24 cellular contexts compared by ENCODE assay signal in the genomic region with DNA sequence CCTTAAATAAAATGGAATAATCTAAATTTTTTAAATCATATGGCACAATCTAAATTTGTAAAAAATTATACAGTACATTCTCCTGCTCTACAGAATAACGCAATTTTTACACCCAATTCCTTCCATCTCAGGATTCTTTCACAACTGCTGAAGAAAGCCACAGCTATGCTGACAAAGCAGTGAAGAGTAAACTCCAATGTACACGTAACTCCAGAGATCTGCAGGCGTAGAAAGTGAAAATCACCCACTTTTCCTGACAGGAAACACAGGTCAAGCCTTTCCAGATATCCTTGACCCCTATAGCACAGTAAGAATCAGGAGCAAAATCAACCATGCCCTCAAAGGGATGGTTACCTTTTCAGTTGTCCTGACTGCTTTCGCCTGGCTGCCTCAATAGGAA. TPM values are rescaled to one million over a fixed set of nuclear protein-coding genes. Genes with fewer than 3 reads are reported as not detected.
"Had no signal": no experiment of that assay in that cellular context is flagged by ENCODE, and none has a peak within 500 bp of the region (broad histone marks: within the 10 kb centered on the region; RNA-seq: fewer than 3 reads in every experiment).

No MANE protein-coding gene starts in this region.

- DNase-seq: activated CD4-positive, alpha-beta T cell treated with anti-CD3 and anti-CD28 coated beads, Interleukin-2, amount 50 U/mL, for 1 hour; activated CD8-positive, alpha-beta memory T cell treated with anti-CD3 and anti-CD28 coated beads, Interleukin-2, amount 50 U/mL, for 4 hours; activated effector memory CD4-positive, alpha-beta T cell treated with Interleukin-2 at 50 U/mL for 16 hours; activated naive CD4-positive, alpha-beta T cell treated with anti-CD3 and anti-CD28 coated beads, Interleukin-2, amount 10 ng/mL, durations not matched to agents 7 days and 5 days; activated naive CD8-positive, alpha-beta T cell treated with anti-CD3 and anti-CD28 coated beads, Interleukin-2, amount 50 U/mL, for 24 hours; activated T-cell treated with anti-CD3 and anti-CD28 coated beads, Interleukin-2, amount 50 U/mL, for 4 hours; aorta; effector memory CD8-positive, alpha-beta T cell; foreskin fibroblast; glutamatergic neuron; hypothalamus; left ventricle myocardium inferior; mucosa of descending colon; naive B cell; ovary; sigmoid colon; spleen; stimulated activated CD4-positive, alpha-beta T cell treated with anti-CD3 and anti-CD28 coated beads, Interleukin-4, amount 100 ng/mL, for 4 hours; T1000; upper lobe of right lung had no signal

- H3K4me1 ChIP-seq: breast epithelium, spleen, upper lobe of right lung had no signal

- H3K9me3 ChIP-seq: breast epithelium, left ventricle myocardium inferior, mucosa of descending colon, ovary, sigmoid colon, thoracic aorta, upper lobe of right lung had no signal

- H3K36me3 ChIP-seq: breast epithelium, left ventricle myocardium inferior, ovary, spleen, thoracic aorta, upper lobe of right lung had no signal

- H3K27ac ChIP-seq: breast epithelium, left ventricle myocardium inferior, ovary, sigmoid colon, thoracic aorta, upper lobe of right lung had no signal

- H3K4me3 ChIP-seq: breast epithelium, left ventricle myocardium inferior, mucosa of descending colon, ovary, sigmoid colon, thoracic aorta, upper lobe of right lung had no signal

- H3K27me3 ChIP-seq: breast epithelium, ovary, sigmoid colon, spleen, upper lobe of right lung had no signal

- ATAC-seq: activated naive CD8-positive, alpha-beta T cell treated with anti-CD3 and anti-CD28 coated beads, Interleukin-2, amount 50 U/mL, for 24 hours; activated T-cell treated with anti-CD3 and anti-CD28 coated beads, Interleukin-2, amount 50 U/mL, for 4 hours; effector memory CD8-positive, alpha-beta T cell; mucosa of descending colon; stimulated activated memory B cell treated with anti-CD40 and anti-IgM and Interleukin-4, amounts not matched to agents 10 μg/mL and 1 μg/mL and 100 μg/mL, for 72 hours; upper lobe of right lung had no signal

RNA-seq across cellular contexts. Expression of gene EPHA7, which starts 27.4 kb away (rescaled TPM):
- total RNA-seq: activated T-cell treated with anti-CD3 and anti-CD28 coated beads, Interleukin-2, amount 50 U/mL, for 4 hours; T-helper 1 cell treated with Interleukin-12 subunit alpha and Interleukin-12 subunit beta and Interleukin-4 antibody, amounts not matched to agents 30 ng/mL and 1 ng/mL, for 36 hours had no signal
- polyA plus RNA-seq: aorta had no signal
